8 cellular contexts compared by ENCODE assay signal in genomic region chr1:18901952-18902522, GRCh38. TPM values are rescaled to one million over a fixed set of nuclear protein-coding genes. Genes with fewer than 3 reads are reported as not detected.
DNase-seq lines count a peak whose midpoint lies in the region; ATAC-seq and TF ChIP-seq lines count a peak whose summit lies in the region.

No MANE protein-coding gene starts in this region.

- TF ChIP-seq CTCF in CD14-positive monocyte (IDR thresholded peaks at IDR 0.05) (no peak), GM23338 (conservative IDR thresholded peaks at IDR 0.05; ENCODE audit: low read depth in 2 of 2) (no peak)

- H3K4me1 ChIP-seq in GM23338 (ENCODE audit: insufficient read depth) = peaks cover 12% of the 10 kb centered on the region
- peaks cover 6% of the 10 kb centered on the region for H3K4me1 ChIP-seq in SJSA1 (replicated peaks)
- peaks cover 3 to 9% of the 10 kb centered on the region in 2 donors for H3K4me1 ChIP-seq in esophagus (ENCODE audit: control insufficient read depth in 2 of 2, insufficient read depth in 2 of 2, low read length in 1 of 2)
- peaks cover 8% of the 10 kb centered on the region for H3K4me1 ChIP-seq in neuron (ENCODE audit: insufficient read depth, low read length)

- H3K27ac Mint-ChIP-seq in CD14-positive monocyte (peak overlapping the region; percentile 98 to 100 (median 99)), GM23338 (peak overlapping the region; percentile 100)

- ATAC-seq in GM23338 (peak; percentile 2; the same call in 2 of the 3 replicates), HG02885 (IDR thresholded peaks at IDR 0.05; ENCODE audit: poor library complexity, unreplicated experiment) (no peak), GM21423 (IDR thresholded peaks at IDR 0.05; ENCODE audit: unreplicated experiment) (no peak), HG03342 (IDR thresholded peaks at IDR 0.05; ENCODE audit: unreplicated experiment) (no peak)

- H3K36me3 Mint-ChIP-seq in CD14-positive monocyte = peaks cover 12 to 14% of the 10 kb centered on the region in 2 donors
- peaks cover 4% of the 10 kb centered on the region; the same call in 1 of the 3 replicates for H3K36me3 Mint-ChIP-seq in GM23338 (ENCODE audit: low read depth)

- H3K4me3 Mint-ChIP-seq in CD14-positive monocyte (peak overlapping the region; percentile 97 to 98), GM23338 (peak overlapping the region; percentile 91)

- intact Hi-C loops in CD14-positive monocyte (cut with micrococcal nuclease) = loop anchor here in 1 of 2 donors (5.0 to 10.0 kb wide), 2 partner anchors 180 to 303 kb away; no protein-coding TSS in a partner anchor

- H3K4me2 ChIP-seq in GM23338 = peak overlapping the region; percentile 95

- WGBS in esophagus, 2 donors = 0 to 1% methylated on average over 41 to 44 of the region's 44 CpGs

- no peaks in the 10 kb centered on the region for H3K9me2 ChIP-seq in GM23338 (ENCODE audit: insufficient read depth)

- H3K27me3 ChIP-seq in GM23338 (ENCODE audit: insufficient read depth) = no peaks in the 10 kb centered on the region
- H3K27me3 ChIP-seq in SJSA1 (replicated peaks) = no peaks in the 10 kb centered on the region
- H3K27me3 ChIP-seq in esophagus (ENCODE audit: control insufficient read depth in 1 of 2, insufficient read depth in 2 of 2, low read length in 2 of 2) = no peaks in the 10 kb centered on the region
- no peaks in the 10 kb centered on the region for H3K27me3 ChIP-seq in neuron (ENCODE audit: insufficient read depth, low read length)

- H3K9me3 Mint-ChIP-seq in CD14-positive monocyte (no peaks in the 10 kb centered on the region), GM23338 (no peaks in the 10 kb centered on the region; the same call in 2 of the 3 replicates)

- H3K4me1 Mint-ChIP-seq in CD14-positive monocyte (peaks cover 48% of the 10 kb centered on the region), GM23338 (peaks cover 18% of the 10 kb centered on the region)

- peaks cover 0 to 1% (median 0%) of the 10 kb centered on the region in 3 donors for H3K27me3 Mint-ChIP-seq in CD14-positive monocyte (ENCODE audit: low read depth in 3 of 3)
- H3K27me3 Mint-ChIP-seq in GM23338 (ENCODE audit: insufficient read depth, low read depth, poor library complexity) = peaks cover 10% of the 10 kb centered on the region

- H3K36me3 ChIP-seq in GM23338 (ENCODE audit: insufficient read depth) = no peaks in the 10 kb centered on the region
- H3K36me3 ChIP-seq in SJSA1 = peaks cover 11% of the 10 kb centered on the region
- peaks cover 0 to 4% of the 10 kb centered on the region in 2 donors for H3K36me3 ChIP-seq in esophagus (ENCODE audit: control insufficient read depth in 2 of 2, insufficient read depth in 2 of 2, low read length in 1 of 2)
- no peaks in the 10 kb centered on the region for H3K36me3 ChIP-seq in neuron (ENCODE audit: insufficient read depth, low read length)

- H3K9me3 ChIP-seq in SJSA1 (replicated peaks) (no peaks in the 10 kb centered on the region), esophagus (ENCODE audit: control insufficient read depth in 2 of 2, insufficient read depth in 1 of 2, low read depth in 1 of 2, low read length in 1 of 2) (no peaks in the 10 kb centered on the region), neuron (ENCODE audit: low read length) (no peaks in the 10 kb centered on the region)

- H3K79me2 ChIP-seq in GM23338 (replicated peaks; ENCODE audit: insufficient read depth) = peaks cover 12% of the 10 kb centered on the region

- no peaks in the 10 kb centered on the region for H3F3A ChIP-seq in GM23338 (replicated peaks; ENCODE audit: low read depth)

- H3K27ac ChIP-seq in GM23338 (ENCODE audit: low read depth) (0 out of 2 replicates have a peak overlapping the region, but pooled peaks have one; percentile 55), SJSA1 (peak overlapping the region; percentile 95), esophagus (ENCODE audit: low read depth in 2 of 2, low read length in 1 of 2) (peak overlapping the region; percentile 94 to 97)

- H2AFZ ChIP-seq in GM23338 (peak overlapping the region; percentile 4), neuron (ENCODE audit: low read depth, low read length) (peak overlapping the region; percentile 49)

- H3K4me3 ChIP-seq in GM23338 = peak overlapping the region; percentile 98
- peak overlapping the region; percentile 82 for H3K4me3 ChIP-seq in SJSA1
- peak overlapping the region; percentile 59 to 66 for H3K4me3 ChIP-seq in esophagus (ENCODE audit: low read depth in 1 of 2, low read length in 2 of 2)
- peak overlapping the region; percentile 90 for H3K4me3 ChIP-seq in neuron (ENCODE audit: low read length)

- H4K20me1 ChIP-seq in GM23338 (replicated peaks; ENCODE audit: insufficient read depth) = no peaks in the 10 kb centered on the region; the same call in 1 of the 2 replicates

- DNase-seq in CD14-positive monocyte (ENCODE audit: low spot score) = no peak
- DNase-seq in GM23338 (ENCODE audit: low spot score) = peak; percentile 35
- no peak for DNase-seq in SJSA1 (ENCODE audit: low read depth in 1 of 2, low spot score in 2 of 2)

TF ChIP-seq in GM23338, 12 proteins besides CTCF, POLR2A, EP300 and RAD21:
- TF ChIP-seq ZNF462 (CRISPR knock-in tag; IDR thresholded peaks at IDR 0.05) = no peak
- TF ChIP-seq ZNF114 (CRISPR knock-in tag; IDR thresholded peaks at IDR 0.05) = no peak

RNA-seq across cellular contexts. Expression of gene ALDH4A1, which starts 0.3 kb away (rescaled TPM):
- polyA plus RNA-seq in CD14-positive monocyte (1 to 10 TPM; 4.8 to 7.8 TPM), GM23338 (2016; fragmentation: Nextera tagmentation; extraction: Ambion mirVana) (11.3 and 13.5 TPM in 2 replicates), esophagus (10 to 100 TPM; 34.7 to 39.6 TPM)
- 33.8 and 36.9 TPM in 2 replicates for total RNA-seq in GM23338 (2014; rRNA removed; shearing (Covaris generic))
- total RNA-seq in SJSA1 (2014; rRNA removed; shearing (Covaris generic)) = 5.6 and 10.8 TPM in 2 replicates

RNA-seq across cellular contexts. Expression of gene TAS1R2, which starts 42.6 kb away (rescaled TPM):
- not detected for polyA plus RNA-seq in CD14-positive monocyte
- total RNA-seq in GM23338 (2014; rRNA removed; shearing (Covaris generic)) = not detected in 2 replicates
- polyA plus RNA-seq in GM23338 (2016; fragmentation: Nextera tagmentation; extraction: Ambion mirVana) = not detected in 2 replicates
- total RNA-seq in SJSA1 (2014; rRNA removed; shearing (Covaris generic)) = not detected in 2 replicates
- polyA plus RNA-seq in esophagus = under 1 TPM in 1 of 2 donors, not detected in 1; 0.01 TPM

RNA-seq across cellular contexts. Expression of gene IFFO2, which starts 54.4 kb away (rescaled TPM):
- polyA plus RNA-seq in CD14-positive monocyte = under 1 TPM; 0.78 to 0.94 TPM
- 7.5 and 13.2 TPM in 2 replicates for total RNA-seq in GM23338 (2014; rRNA removed; shearing (Covaris generic))
- 0.71 and 1.5 TPM in 2 replicates for polyA plus RNA-seq in GM23338 (2016; fragmentation: Nextera tagmentation; extraction: Ambion mirVana)
- 11.4 and 15.3 TPM in 2 replicates for total RNA-seq in SJSA1 (2014; rRNA removed; shearing (Covaris generic))
- 10 to 100 TPM; 28.7 to 51.9 TPM for polyA plus RNA-seq in esophagus

Comparison
In these comparisons a context has a peak if more than half of its experiments do, and no peak if none do; other contexts are left out.
1. RNA of gene IFFO2, which starts 54.4 kb away (polyA plus RNA-seq): 28.7 to 51.9 TPM in esophagus; 0.78 to 0.94 TPM in CD14-positive monocyte and 0.71 to 1.5 TPM in GM23338; every median in the first group is over 10 times any median in the second.
2. Peak in every context shown above with its lines, with median percentiles within 50 percentile points of each other: H3K27ac ChIP-seq and H3K4me3 ChIP-seq.